Comparison of ENCODE assay signal across 1 cellular context in the genomic region with DNA sequence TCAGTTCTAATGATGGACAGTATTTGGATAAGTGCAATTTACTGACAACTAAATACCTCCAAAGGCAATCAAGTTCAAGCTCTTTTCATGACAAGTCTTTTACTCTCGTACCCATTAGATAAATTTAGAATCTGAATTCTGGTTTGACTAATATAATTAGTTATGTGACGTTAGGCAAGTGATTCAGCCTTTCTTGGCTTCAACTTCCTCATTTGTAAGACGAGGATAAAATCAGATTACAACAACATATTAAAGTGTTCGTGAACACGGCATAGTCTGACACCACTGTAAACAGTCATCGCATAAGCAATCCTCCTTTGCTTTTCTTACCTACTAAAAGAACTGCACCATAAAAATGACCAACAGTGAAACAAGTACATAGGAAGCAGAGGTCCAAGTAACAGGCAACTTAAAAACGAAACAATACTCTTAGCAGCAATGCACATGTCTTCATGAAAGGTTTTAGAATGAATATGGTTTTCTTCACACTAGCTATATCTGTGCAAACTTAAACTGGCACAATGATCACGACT.
TF ChIP-seq lines count a peak whose summit lies in the region.

No MANE protein-coding gene starts in this region.

TF ChIP-seq in GM12878, 131 proteins besides CTCF, POLR2A, EP300 and RAD21 (continued from another document and continues in another):
- TF ChIP-seq BHLHE40 (IDR thresholded peaks at IDR 0.05; ENCODE audit: borderline replicate concordance in 1 of 2, low read depth in 2 of 2, low read length in 1 of 2) = no peak
- TF ChIP-seq, protein P1, sequence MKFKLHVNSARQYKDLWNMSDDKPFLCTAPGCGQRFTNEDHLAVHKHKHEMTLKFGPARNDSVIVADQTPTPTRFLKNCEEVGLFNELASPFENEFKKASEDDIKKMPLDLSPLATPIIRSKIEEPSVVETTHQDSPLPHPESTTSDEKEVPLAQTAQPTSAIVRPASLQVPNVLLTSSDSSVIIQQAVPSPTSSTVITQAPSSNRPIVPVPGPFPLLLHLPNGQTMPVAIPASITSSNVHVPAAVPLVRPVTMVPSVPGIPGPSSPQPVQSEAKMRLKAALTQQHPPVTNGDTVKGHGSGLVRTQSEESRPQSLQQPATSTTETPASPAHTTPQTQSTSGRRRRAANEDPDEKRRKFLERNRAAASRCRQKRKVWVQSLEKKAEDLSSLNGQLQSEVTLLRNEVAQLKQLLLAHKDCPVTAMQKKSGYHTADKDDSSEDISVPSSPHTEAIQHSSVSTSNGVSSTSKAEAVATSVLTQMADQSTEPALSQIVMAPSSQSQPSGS (IDR thresholded peaks at IDR 0.05; ENCODE audit: low read length) = peak; percentile 81
- TF ChIP-seq RAD51 (IDR thresholded peaks at IDR 0.05) = no peak
- TF ChIP-seq SREBF2 (IDR thresholded peaks at IDR 0.05; ENCODE audit: low read length) = no peak
- TF ChIP-seq, protein P2, sequence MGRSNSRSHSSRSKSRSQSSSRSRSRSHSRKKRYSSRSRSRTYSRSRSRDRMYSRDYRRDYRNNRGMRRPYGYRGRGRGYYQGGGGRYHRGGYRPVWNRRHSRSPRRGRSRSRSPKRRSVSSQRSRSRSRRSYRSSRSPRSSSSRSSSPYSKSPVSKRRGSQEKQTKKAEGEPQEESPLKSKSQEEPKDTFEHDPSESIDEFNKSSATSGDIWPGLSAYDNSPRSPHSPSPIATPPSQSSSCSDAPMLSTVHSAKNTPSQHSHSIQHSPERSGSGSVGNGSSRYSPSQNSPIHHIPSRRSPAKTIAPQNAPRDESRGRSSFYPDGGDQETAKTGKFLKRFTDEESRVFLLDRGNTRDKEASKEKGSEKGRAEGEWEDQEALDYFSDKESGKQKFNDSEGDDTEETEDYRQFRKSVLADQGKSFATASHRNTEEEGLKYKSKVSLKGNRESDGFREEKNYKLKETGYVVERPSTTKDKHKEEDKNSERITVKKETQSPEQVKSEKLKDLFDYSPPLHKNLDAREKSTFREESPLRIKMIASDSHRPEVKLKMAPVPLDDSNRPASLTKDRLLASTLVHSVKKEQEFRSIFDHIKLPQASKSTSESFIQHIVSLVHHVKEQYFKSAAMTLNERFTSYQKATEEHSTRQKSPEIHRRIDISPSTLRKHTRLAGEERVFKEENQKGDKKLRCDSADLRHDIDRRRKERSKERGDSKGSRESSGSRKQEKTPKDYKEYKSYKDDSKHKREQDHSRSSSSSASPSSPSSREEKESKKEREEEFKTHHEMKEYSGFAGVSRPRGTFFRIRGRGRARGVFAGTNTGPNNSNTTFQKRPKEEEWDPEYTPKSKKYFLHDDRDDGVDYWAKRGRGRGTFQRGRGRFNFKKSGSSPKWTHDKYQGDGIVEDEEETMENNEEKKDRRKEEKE (IDR thresholded peaks at IDR 0.05) = no peak
- 0 out of 2 replicates have a peak, but pooled peaks have one; percentile 31 for TF ChIP-seq IKZF1 (conservative IDR thresholded peaks at IDR 0.05)
- TF ChIP-seq SP1 (IDR thresholded peaks at IDR 0.05; ENCODE audit: low read depth, low read length) = no peak
- peak; percentile 16 to 21; a peak in 1 of 4 replicates for TF ChIP-seq IKZF2 (IDR thresholded peaks at IDR 0.05)
- no peak for TF ChIP-seq ZZZ3 (IDR thresholded peaks at IDR 0.05; ENCODE audit: control insufficient read depth, insufficient read length, low read depth)
- no peak for TF ChIP-seq HDGF (IDR thresholded peaks at IDR 0.05)
- TF ChIP-seq, protein P3, sequence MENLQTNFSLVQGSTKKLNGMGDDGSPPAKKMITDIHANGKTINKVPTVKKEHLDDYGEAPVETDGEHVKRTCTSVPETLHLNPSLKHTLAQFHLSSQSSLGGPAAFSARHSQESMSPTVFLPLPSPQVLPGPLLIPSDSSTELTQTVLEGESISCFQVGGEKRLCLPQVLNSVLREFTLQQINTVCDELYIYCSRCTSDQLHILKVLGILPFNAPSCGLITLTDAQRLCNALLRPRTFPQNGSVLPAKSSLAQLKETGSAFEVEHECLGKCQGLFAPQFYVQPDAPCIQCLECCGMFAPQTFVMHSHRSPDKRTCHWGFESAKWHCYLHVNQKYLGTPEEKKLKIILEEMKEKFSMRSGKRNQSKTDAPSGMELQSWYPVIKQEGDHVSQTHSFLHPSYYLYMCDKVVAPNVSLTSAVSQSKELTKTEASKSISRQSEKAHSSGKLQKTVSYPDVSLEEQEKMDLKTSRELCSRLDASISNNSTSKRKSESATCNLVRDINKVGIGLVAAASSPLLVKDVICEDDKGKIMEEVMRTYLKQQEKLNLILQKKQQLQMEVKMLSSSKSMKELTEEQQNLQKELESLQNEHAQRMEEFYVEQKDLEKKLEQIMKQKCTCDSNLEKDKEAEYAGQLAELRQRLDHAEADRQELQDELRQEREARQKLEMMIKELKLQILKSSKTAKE (IDR thresholded peaks at IDR 0.05; ENCODE audit: low read depth, poor library complexity, severe bottlenecking) = no peak
- no peak; the same call in 1 of the 2 replicates for TF ChIP-seq ASH2L (IDR thresholded peaks at IDR 0.05; ENCODE audit: borderline replicate concordance, low read depth)
- 0 out of 2 replicates have a peak, but pooled peaks have one; percentile 33 for TF ChIP-seq CHD2 (IDR thresholded peaks at IDR 0.05; ENCODE audit: borderline replicate concordance, low read depth, low read length)
- no peak for TF ChIP-seq KLF5 (IDR thresholded peaks at IDR 0.05; ENCODE audit: partially characterized antibody)
- no peak for TF ChIP-seq RCOR1 (conservative IDR thresholded peaks at IDR 0.05; ENCODE audit: low read depth, low read length)
- TF ChIP-seq, protein P4, sequence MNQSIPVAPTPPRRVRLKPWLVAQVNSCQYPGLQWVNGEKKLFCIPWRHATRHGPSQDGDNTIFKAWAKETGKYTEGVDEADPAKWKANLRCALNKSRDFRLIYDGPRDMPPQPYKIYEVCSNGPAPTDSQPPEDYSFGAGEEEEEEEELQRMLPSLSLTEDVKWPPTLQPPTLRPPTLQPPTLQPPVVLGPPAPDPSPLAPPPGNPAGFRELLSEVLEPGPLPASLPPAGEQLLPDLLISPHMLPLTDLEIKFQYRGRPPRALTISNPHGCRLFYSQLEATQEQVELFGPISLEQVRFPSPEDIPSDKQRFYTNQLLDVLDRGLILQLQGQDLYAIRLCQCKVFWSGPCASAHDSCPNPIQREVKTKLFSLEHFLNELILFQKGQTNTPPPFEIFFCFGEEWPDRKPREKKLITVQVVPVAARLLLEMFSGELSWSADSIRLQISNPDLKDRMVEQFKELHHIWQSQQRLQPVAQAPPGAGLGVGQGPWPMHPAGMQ (IDR thresholded peaks at IDR 0.05; ENCODE audit: borderline replicate concordance) = no peak
- no peak for TF ChIP-seq CEBPB (IDR thresholded peaks at IDR 0.05; ENCODE audit: borderline replicate concordance in 1 of 2, low read depth in 2 of 2, low read length in 2 of 2)
- no peak for TF ChIP-seq NFXL1 (IDR thresholded peaks at IDR 0.05; ENCODE audit: borderline replicate concordance)
- TF ChIP-seq FOXM1 (IDR thresholded peaks at IDR 0.05; ENCODE audit: low read depth, low read length) = peak; percentile 37; the same call in 1 of the 2 replicates
- peak; percentile 89 for TF ChIP-seq MTA2 (IDR thresholded peaks at IDR 0.05; ENCODE audit: low read depth)
- TF ChIP-seq POU2F2 (IDR thresholded peaks at IDR 0.05; ENCODE audit: borderline replicate concordance, low read depth, low read length) = no peak
- TF ChIP-seq SMAD5 (IDR thresholded peaks at IDR 0.05; ENCODE audit: low read depth) = no peak
- no peak for TF ChIP-seq RB1 (IDR thresholded peaks at IDR 0.05; ENCODE audit: borderline replicate concordance)
- TF ChIP-seq, protein P5, sequence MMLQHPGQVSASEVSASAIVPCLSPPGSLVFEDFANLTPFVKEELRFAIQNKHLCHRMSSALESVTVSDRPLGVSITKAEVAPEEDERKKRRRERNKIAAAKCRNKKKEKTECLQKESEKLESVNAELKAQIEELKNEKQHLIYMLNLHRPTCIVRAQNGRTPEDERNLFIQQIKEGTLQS (IDR thresholded peaks at IDR 0.05; ENCODE audit: borderline replicate concordance, extremely low read depth, low read depth, low read length) = no peak
- no peak for TF ChIP-seq ESRRA (IDR thresholded peaks at IDR 0.05; ENCODE audit: low read length)
- TF ChIP-seq NR2C1 (IDR thresholded peaks at IDR 0.05) = no peak
- TF ChIP-seq CHD1 (IDR thresholded peaks at IDR 0.05; ENCODE audit: low read depth, low read length) = no peak
- TF ChIP-seq, protein P6, sequence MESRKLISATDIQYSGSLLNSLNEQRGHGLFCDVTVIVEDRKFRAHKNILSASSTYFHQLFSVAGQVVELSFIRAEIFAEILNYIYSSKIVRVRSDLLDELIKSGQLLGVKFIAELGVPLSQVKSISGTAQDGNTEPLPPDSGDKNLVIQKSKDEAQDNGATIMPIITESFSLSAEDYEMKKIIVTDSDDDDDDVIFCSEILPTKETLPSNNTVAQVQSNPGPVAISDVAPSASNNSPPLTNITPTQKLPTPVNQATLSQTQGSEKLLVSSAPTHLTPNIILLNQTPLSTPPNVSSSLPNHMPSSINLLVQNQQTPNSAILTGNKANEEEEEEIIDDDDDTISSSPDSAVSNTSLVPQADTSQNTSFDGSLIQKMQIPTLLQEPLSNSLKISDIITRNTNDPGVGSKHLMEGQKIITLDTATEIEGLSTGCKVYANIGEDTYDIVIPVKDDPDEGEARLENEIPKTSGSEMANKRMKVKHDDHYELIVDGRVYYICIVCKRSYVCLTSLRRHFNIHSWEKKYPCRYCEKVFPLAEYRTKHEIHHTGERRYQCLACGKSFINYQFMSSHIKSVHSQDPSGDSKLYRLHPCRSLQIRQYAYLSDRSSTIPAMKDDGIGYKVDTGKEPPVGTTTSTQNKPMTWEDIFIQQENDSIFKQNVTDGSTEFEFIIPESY (IDR thresholded peaks at IDR 0.05) = no peak
- no peak for TF ChIP-seq FOXK2 (IDR thresholded peaks at IDR 0.05)
- TF ChIP-seq CBX3 (IDR thresholded peaks at IDR 0.05; ENCODE audit: borderline replicate concordance, low read depth) = no peak
- TF ChIP-seq, protein P7, sequence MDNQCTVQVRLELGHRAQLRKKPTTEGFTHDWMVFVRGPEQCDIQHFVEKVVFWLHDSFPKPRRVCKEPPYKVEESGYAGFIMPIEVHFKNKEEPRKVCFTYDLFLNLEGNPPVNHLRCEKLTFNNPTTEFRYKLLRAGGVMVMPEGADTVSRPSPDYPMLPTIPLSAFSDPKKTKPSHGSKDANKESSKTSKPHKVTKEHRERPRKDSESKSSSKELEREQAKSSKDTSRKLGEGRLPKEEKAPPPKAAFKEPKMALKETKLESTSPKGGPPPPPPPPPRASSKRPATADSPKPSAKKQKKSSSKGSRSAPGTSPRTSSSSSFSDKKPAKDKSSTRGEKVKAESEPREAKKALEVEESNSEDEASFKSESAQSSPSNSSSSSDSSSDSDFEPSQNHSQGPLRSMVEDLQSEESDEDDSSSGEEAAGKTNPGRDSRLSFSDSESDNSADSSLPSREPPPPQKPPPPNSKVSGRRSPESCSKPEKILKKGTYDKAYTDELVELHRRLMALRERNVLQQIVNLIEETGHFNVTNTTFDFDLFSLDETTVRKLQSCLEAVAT (IDR thresholded peaks at IDR 0.05) = no peak
- peak; percentile 81; the same call in 1 of the 2 replicates for TF ChIP-seq MEF2A (IDR thresholded peaks at IDR 0.05; ENCODE audit: insufficient read depth, low read depth, low read length)
- no peak; the same call in 1 of the 2 replicates for TF ChIP-seq TBL1XR1 (IDR thresholded peaks at IDR 0.05; ENCODE audit: low read depth, low read length)
- TF ChIP-seq EGR1 (IDR thresholded peaks at IDR 0.05; ENCODE audit: borderline replicate concordance in 1 of 2, low read depth in 2 of 2, low read length in 2 of 2) = no peak
- TF ChIP-seq SUPT20H (IDR thresholded peaks at IDR 0.05; ENCODE audit: borderline replicate concordance, control insufficient read depth, low read depth, low read length) = no peak
- no peak for TF ChIP-seq WRNIP1 (IDR thresholded peaks at IDR 0.05; ENCODE audit: borderline replicate concordance, low read depth, low read length)
- peak; percentile 25; the same call in 1 of the 2 replicates for TF ChIP-seq RUNX3 (IDR thresholded peaks at IDR 0.05; ENCODE audit: low read length)
- peak; percentile 56; the same call in 1 of the 2 replicates for TF ChIP-seq POLR2AphosphoS5 (IDR thresholded peaks at IDR 0.05; ENCODE audit: low read length)
- TF ChIP-seq, protein P8, sequence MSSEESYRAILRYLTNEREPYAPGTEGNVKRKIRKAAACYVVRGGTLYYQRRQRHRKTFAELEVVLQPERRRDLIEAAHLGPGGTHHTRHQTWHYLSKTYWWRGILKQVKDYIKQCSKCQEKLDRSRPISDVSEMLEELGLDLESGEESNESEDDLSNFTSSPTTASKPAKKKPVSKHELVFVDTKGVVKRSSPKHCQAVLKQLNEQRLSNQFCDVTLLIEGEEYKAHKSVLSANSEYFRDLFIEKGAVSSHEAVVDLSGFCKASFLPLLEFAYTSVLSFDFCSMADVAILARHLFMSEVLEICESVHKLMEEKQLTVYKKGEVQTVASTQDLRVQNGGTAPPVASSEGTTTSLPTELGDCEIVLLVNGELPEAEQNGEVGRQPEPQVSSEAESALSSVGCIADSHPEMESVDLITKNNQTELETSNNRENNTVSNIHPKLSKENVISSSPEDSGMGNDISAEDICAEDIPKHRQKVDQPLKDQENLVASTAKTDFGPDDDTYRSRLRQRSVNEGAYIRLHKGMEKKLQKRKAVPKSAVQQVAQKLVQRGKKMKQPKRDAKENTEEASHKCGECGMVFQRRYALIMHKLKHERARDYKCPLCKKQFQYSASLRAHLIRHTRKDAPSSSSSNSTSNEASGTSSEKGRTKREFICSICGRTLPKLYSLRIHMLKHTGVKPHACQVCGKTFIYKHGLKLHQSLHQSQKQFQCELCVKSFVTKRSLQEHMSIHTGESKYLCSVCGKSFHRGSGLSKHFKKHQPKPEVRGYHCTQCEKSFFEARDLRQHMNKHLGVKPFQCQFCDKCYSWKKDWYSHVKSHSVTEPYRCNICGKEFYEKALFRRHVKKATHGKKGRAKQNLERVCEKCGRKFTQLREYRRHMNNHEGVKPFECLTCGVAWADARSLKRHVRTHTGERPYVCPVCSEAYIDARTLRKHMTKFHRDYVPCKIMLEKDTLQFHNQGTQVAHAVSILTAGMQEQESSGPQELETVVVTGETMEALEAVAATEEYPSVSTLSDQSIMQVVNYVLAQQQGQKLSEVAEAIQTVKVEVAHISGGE (CRISPR knock-in tag; IDR thresholded peaks at IDR 0.05) = no peak
- TF ChIP-seq IRF4 (IDR thresholded peaks at IDR 0.05; ENCODE audit: low read depth, low read length) = no peak; the same call in 1 of the 2 replicates
- TF ChIP-seq ZBED1 (IDR thresholded peaks at IDR 0.05; ENCODE audit: borderline replicate concordance) = 0 out of 2 replicates have a peak, but pooled peaks have one; percentile 25
- no peak for TF ChIP-seq KAT2A (conservative IDR thresholded peaks at IDR 0.05; ENCODE audit: control insufficient read depth, low read depth, low read length)
- TF ChIP-seq NRF1 (conservative IDR thresholded peaks at IDR 0.05; ENCODE audit: low read depth, low read length) = no peak
- no peak for TF ChIP-seq SRF (IDR thresholded peaks at IDR 0.05; ENCODE audit: low read depth in 2 of 2, low read length in 2 of 2)
- TF ChIP-seq SIN3A (IDR thresholded peaks at IDR 0.05; ENCODE audit: low read depth, low read length) = no peak
- no peak for TF ChIP-seq LARP7 (IDR thresholded peaks at IDR 0.05)
- TF ChIP-seq, protein P9, sequence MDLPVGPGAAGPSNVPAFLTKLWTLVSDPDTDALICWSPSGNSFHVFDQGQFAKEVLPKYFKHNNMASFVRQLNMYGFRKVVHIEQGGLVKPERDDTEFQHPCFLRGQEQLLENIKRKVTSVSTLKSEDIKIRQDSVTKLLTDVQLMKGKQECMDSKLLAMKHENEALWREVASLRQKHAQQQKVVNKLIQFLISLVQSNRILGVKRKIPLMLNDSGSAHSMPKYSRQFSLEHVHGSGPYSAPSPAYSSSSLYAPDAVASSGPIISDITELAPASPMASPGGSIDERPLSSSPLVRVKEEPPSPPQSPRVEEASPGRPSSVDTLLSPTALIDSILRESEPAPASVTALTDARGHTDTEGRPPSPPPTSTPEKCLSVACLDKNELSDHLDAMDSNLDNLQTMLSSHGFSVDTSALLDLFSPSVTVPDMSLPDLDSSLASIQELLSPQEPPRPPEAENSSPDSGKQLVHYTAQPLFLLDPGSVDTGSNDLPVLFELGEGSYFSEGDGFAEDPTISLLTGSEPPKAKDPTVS (IDR thresholded peaks at IDR 0.05; ENCODE audit: low read depth, low read length) = no peak
- TF ChIP-seq TCF12 (IDR thresholded peaks at IDR 0.05; ENCODE audit: low read depth, low read length) = no peak
